Comparison of ENCODE assay signal across 33 cellular contexts in the genomic region with DNA sequence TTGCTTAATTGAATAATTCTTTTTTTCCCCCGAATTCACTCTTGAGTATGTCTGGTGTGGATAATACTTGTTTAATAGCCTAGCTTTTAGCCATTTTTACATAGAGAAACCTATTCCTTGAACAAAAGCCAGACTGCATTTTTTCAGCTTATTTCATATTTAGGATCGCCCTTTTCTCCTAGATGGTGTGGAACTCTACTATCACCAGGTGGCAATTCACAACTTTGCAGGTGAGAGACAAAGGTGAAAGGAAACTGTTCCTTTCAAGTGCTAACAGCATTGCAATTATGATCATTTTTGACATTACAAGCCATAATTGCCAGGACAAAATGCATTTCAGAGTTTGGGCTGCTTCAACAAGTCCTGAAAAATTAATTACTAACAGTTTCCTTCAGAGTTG. TPM values are rescaled to one million over a fixed set of nuclear protein-coding genes. Genes with fewer than 3 reads are reported as not detected.
DNase-seq lines count a peak whose midpoint lies in the region; ATAC-seq, FAIRE-seq and TF ChIP-seq lines count a peak whose summit lies in the region.
"Had no signal": no experiment of that assay in that cellular context is flagged by ENCODE, and none has a peak within 500 bp of the region (broad histone marks: within the 10 kb centered on the region; RNA-seq: fewer than 3 reads in every experiment).

No MANE protein-coding gene starts in this region.

- H4K91ac ChIP-seq in H1 (replicated peaks; ENCODE audit: insufficient read length, low read length) = no peak overlapping the region

- 39% methylated on average over 2 of the region's 2 CpGs for WGBS in SK-N-SH (ENCODE audit: low lambda C conversion rate)
- 80% methylated on average over 2 of the region's 2 CpGs; no CpG with 5 or more reads in 1 of the 2 experiments for WGBS in H1 (ENCODE audit: extremely low coverage in 1 of 2, insufficient coverage in 1 of 2, insufficient read length in 1 of 2, insufficient replicate concordance in 2 of 2, low coverage in 1 of 2, low lambda C conversion rate in 2 of 2, missing lambda C conversion rate in 1 of 2), 2 experiments
- 78 to 88% (median 83%) methylated on average over 2 of the region's 2 CpGs for WGBS in stomach, 5 donors

- H3F3A ChIP-seq in SK-N-SH (replicated peaks; ENCODE audit: insufficient read depth) = no peaks in the 10 kb centered on the region

- H3K9ac ChIP-seq in SK-N-SH (no peak overlapping the region), H1 (replicated peaks in 1 of 4; ENCODE audit: extremely low read depth in 1 of 4, low read depth in 3 of 4, low read length in 3 of 4) (no peak overlapping the region)

- no peak overlapping the region for H2BK12ac ChIP-seq in H1 (ENCODE audit: low read depth, low read length)

- H3K27me3 Mint-ChIP-seq in activated T-helper 2 cell treated with anti-CD3 and anti-CD28 coated beads, Interferon-gamma antibody, Interleukin-2, Interleukin-4, amounts not matched to agents 10 μg/mL and 5 μg/mL and 100 μg/mL, durations not matched to agents 14 hours and 24 hours and 36 hours (ENCODE audit: low read depth) = no peaks in the 10 kb centered on the region
- H3K27me3 Mint-ChIP-seq: activated CD4-positive, alpha-beta memory T cell treated with anti-CD3 and anti-CD28 coated beads, Interleukin-2, amount 10 ng/mL, durations not matched to agents 7 days and 5 days; type B pancreatic cell had no signal

- TF ChIP-seq POLR2A in H1 (IDR thresholded peaks at IDR 0.05; ENCODE audit: control extremely low read depth in 1 of 2, low read depth in 2 of 2, low read length in 2 of 2) = no peak
- TF ChIP-seq POLR2A in stomach (IDR thresholded peaks at IDR 0.05) = no peak

- no peak overlapping the region for H3K18ac ChIP-seq in H1 (ENCODE audit: extremely low read depth, low read length)

- DNase-seq in SK-N-SH (no peak), NCI-H2081 (lab: John Stamatoyannopoulos, UW) (peak; percentile 54 to 78), H1 (ENCODE audit: low read depth in 1 of 2, low spot score in 2 of 2) (no peak), anterior cingulate cortex (lab: John Stamatoyannopoulos, UW) (no peak), stomach (no peak)
- DNase-seq in activated T-helper 2 cell treated with anti-CD3 and anti-CD28 coated beads, Interferon-gamma antibody, Interleukin-2, Interleukin-4, amounts not matched to agents 10 μg/mL and 5 μg/mL and 100 μg/mL, durations not matched to agents 14 hours and 24 hours and 36 hours (ENCODE audit: low spot score) = no peak
- DNase-seq: ACHN; activated CD4-positive, alpha-beta memory T cell treated with anti-CD3 and anti-CD28 coated beads, Interleukin-2, amount 10 ng/mL, durations not matched to agents 7 days and 5 days; activated CD4-positive, CD25-positive, alpha-beta regulatory T cell treated with anti-CD3 and anti-CD28 coated beads, Interleukin-2, amount 50 U/mL, for 72 hours; aorta; cortex of kidney; DMS79; esophagus squamous epithelium; Kasumi-1; left colon; NCI-H1048; NCI-H526; right lobe of liver; RPMI8226; stimulated activated CD4-positive, alpha-beta T cell treated with anti-CD3 and anti-CD28 coated beads, Interleukin-4, amount 100 ng/mL, for 1 hour; substantia nigra had no signal

- TF ChIP-seq CTCF in SK-N-SH (IDR thresholded peaks at IDR 0.05) (no peak), H1 (IDR thresholded peaks at IDR 0.05; ENCODE audit: control extremely low read depth in 1 of 3, insufficient read depth in 1 of 3, low read depth in 1 of 3, low read length in 3 of 3) (peak in 1 of 3 experiments; percentile 36; a peak in 2 of 4 replicates), stomach (IDR thresholded peaks at IDR 0.05) (no peak)

- H4K5ac ChIP-seq in H1 (ENCODE audit: insufficient read length, low read depth, low read length) = no peak overlapping the region

- H3K79me2 ChIP-seq in SK-N-SH (ENCODE audit: insufficient read depth) (no peaks in the 10 kb centered on the region), H1 (ENCODE audit: control insufficient read depth in 1 of 2, insufficient read depth in 2 of 2, low read length in 2 of 2) (no peaks in the 10 kb centered on the region)

- H3K4me1 ChIP-seq in SK-N-SH (ENCODE audit: control insufficient read depth in 1 of 2, insufficient read depth in 2 of 2, low read depth in 1 of 2, low read length in 1 of 2) = no peaks in the 10 kb centered on the region
- no peaks in the 10 kb centered on the region; a peak in 1 of 7 replicates for H3K4me1 ChIP-seq in H1 (replicated peaks in 1 of 4; ENCODE audit: control insufficient read depth in 3 of 4, insufficient read depth in 4 of 4, low read length in 3 of 4)
- H3K4me1 ChIP-seq in stomach = peaks cover 0 to 20% (median 11%) of the 10 kb centered on the region in 4 donors
- H3K4me1 ChIP-seq: esophagus squamous epithelium had no signal

- FAIRE-seq in H1 (lab: Jason Lieb, UNC) = no peak
- FAIRE-seq: frontal cortex had no signal

- H2AFZ ChIP-seq in SK-N-SH (ENCODE audit: low read depth) = no peak overlapping the region
- peak overlapping the region; percentile 46; the same call in 1 of the 2 replicates for H2AFZ ChIP-seq in H1 (ENCODE audit: low read length)

- H3K4me3 Mint-ChIP-seq in activated T-helper 2 cell treated with anti-CD3 and anti-CD28 coated beads, Interferon-gamma antibody, Interleukin-2, Interleukin-4, amounts not matched to agents 10 μg/mL and 5 μg/mL and 100 μg/mL, durations not matched to agents 14 hours and 24 hours and 36 hours (ENCODE audit: low read depth) = no peak overlapping the region
- H3K4me3 Mint-ChIP-seq: activated CD4-positive, alpha-beta memory T cell treated with anti-CD3 and anti-CD28 coated beads, Interleukin-2, amount 10 ng/mL, durations not matched to agents 7 days and 5 days; activated naive CD8-positive, alpha-beta T cell; neural crest cell; stimulated activated effector memory CD8-positive, alpha-beta T cell treated with anti-CD3 and anti-CD28 coated beads, Interleukin-12 subunit alpha, Interleukin-12 subunit beta, amount 100 ng/mL, for 72 hours; type B pancreatic cell had no signal

- no peaks in the 10 kb centered on the region for H3K36me3 ChIP-seq in SK-N-SH (replicated peaks in 1 of 2; ENCODE audit: control insufficient read depth in 1 of 2, insufficient read depth in 2 of 2, low read length in 1 of 2)
- no peaks in the 10 kb centered on the region for H3K36me3 ChIP-seq in H1 (ENCODE audit: control insufficient read depth in 2 of 4, insufficient read depth in 4 of 4, low read length in 3 of 4)
- no peaks in the 10 kb centered on the region for H3K36me3 ChIP-seq in stomach
- H3K36me3 ChIP-seq: cardiac muscle cell, esophagus squamous epithelium, right lobe of liver had no signal

- H4K20me1 ChIP-seq in SK-N-SH (ENCODE audit: insufficient read depth) = no peaks in the 10 kb centered on the region
- no peaks in the 10 kb centered on the region for H4K20me1 ChIP-seq in H1 (replicated peaks in 1 of 2; ENCODE audit: control insufficient read depth in 1 of 2, insufficient read depth in 2 of 2, low read length in 2 of 2)

- CTCF ChIA-PET in SK-N-SH (lab: Yijun Ruan, JAX) = interaction anchor here (0.8 to 1.8 kb wide), 5 partner anchors 9 to 286 kb away, joined by 3 to 6 read pairs (median 5); no protein-coding TSS in a partner anchor
- CTCF ChIA-PET in H1 (lab: Charles Lee; ENCODE audit: partially characterized antibody) = interaction anchor here (0.7 to 8.1 kb wide), 17 partner anchors 9 to 691 kb away, joined by 3 to 46 read pairs (median 4); no protein-coding TSS in a partner anchor

- ATAC-seq in SK-N-SH treated with all-trans-retinoic acid at 6 μM for 48 hours (no peak), HG03039 (IDR thresholded peaks at IDR 0.05; ENCODE audit: unreplicated experiment) (no peak)
- ATAC-seq: left colon; right lobe of liver; stimulated activated effector memory CD8-positive, alpha-beta T cell treated with anti-CD3 and anti-CD28 coated beads, Interleukin-12 subunit alpha, Interleukin-12 subunit beta, amount 100 ng/mL, for 72 hours had no signal

- POLR2A ChIA-PET in SK-N-SH (lab: Yijun Ruan, JAX) (no interaction called here), H1 (lab: Charles Lee; ENCODE audit: partially characterized antibody) (no interaction called here)

- no peak overlapping the region for H4K8ac ChIP-seq in H1 (ENCODE audit: extremely low read depth, insufficient read depth, low read length)

- no peak overlapping the region for H3K4ac ChIP-seq in H1 (replicated peaks; ENCODE audit: insufficient read length, low read depth, low read length)

- no peak overlapping the region for H3K27ac Mint-ChIP-seq in activated T-helper 2 cell treated with anti-CD3 and anti-CD28 coated beads, Interferon-gamma antibody, Interleukin-2, Interleukin-4, amounts not matched to agents 10 μg/mL and 5 μg/mL and 100 μg/mL, durations not matched to agents 14 hours and 24 hours and 36 hours
- H3K27ac Mint-ChIP-seq: activated CD4-positive, alpha-beta memory T cell treated with anti-CD3 and anti-CD28 coated beads, Interleukin-2, amount 10 ng/mL, durations not matched to agents 7 days and 5 days; activated naive CD8-positive, alpha-beta T cell; stimulated activated effector memory CD8-positive, alpha-beta T cell treated with anti-CD3 and anti-CD28 coated beads, Interleukin-12 subunit alpha, Interleukin-12 subunit beta, amount 100 ng/mL, for 72 hours; type B pancreatic cell had no signal

- no peak overlapping the region for H3K23ac ChIP-seq in H1 (ENCODE audit: insufficient read length)

- no peak overlapping the region for H2BK20ac ChIP-seq in H1 (ENCODE audit: low read length)

- no peak overlapping the region for H2AK5ac ChIP-seq in H1 (ENCODE audit: low read depth, low read length)

- H3K4me2 ChIP-seq in SK-N-SH (no peak overlapping the region), H1 (ENCODE audit: insufficient read depth in 1 of 2, low read depth in 2 of 2, low read length in 2 of 2) (no peak overlapping the region)

- TF ChIP-seq RAD21 in SK-N-SH (IDR thresholded peaks at IDR 0.05; ENCODE audit: low read length) = peak; percentile 8; the same call in 1 of the 2 replicates
- TF ChIP-seq RAD21 in H1 (IDR thresholded peaks at IDR 0.05 in 1 of 2, conservative IDR thresholded peaks at IDR 0.05 in 1 of 2; ENCODE audit: low read depth in 2 of 2, low read length in 2 of 2) = peak; percentile 61 to 66

- no peaks in the 10 kb centered on the region for H3K79me1 ChIP-seq in H1 (ENCODE audit: low read depth, low read length)

- no peaks in the 10 kb centered on the region for H3K36me3 Mint-ChIP-seq in activated T-helper 2 cell treated with anti-CD3 and anti-CD28 coated beads, Interferon-gamma antibody, Interleukin-2, Interleukin-4, amounts not matched to agents 10 μg/mL and 5 μg/mL and 100 μg/mL, durations not matched to agents 14 hours and 24 hours and 36 hours (ENCODE audit: low read depth)
- H3K36me3 Mint-ChIP-seq: activated naive CD8-positive, alpha-beta T cell; stimulated activated effector memory CD8-positive, alpha-beta T cell treated with anti-CD3 and anti-CD28 coated beads, Interleukin-12 subunit alpha, Interleukin-12 subunit beta, amount 100 ng/mL, for 72 hours; type B pancreatic cell had no signal

- no peaks in the 10 kb centered on the region for H3K9me2 ChIP-seq in SK-N-SH

- H3K9me3 Mint-ChIP-seq in activated T-helper 2 cell treated with anti-CD3 and anti-CD28 coated beads, Interferon-gamma antibody, Interleukin-2, Interleukin-4, amounts not matched to agents 10 μg/mL and 5 μg/mL and 100 μg/mL, durations not matched to agents 14 hours and 24 hours and 36 hours = no peaks in the 10 kb centered on the region
- H3K9me3 Mint-ChIP-seq: neural crest cell, type B pancreatic cell had no signal

- no peaks in the 10 kb centered on the region for H3K4me1 Mint-ChIP-seq in activated T-helper 2 cell treated with anti-CD3 and anti-CD28 coated beads, Interferon-gamma antibody, Interleukin-2, Interleukin-4, amounts not matched to agents 10 μg/mL and 5 μg/mL and 100 μg/mL, durations not matched to agents 14 hours and 24 hours and 36 hours (ENCODE audit: low read depth)
- H3K4me1 Mint-ChIP-seq: activated CD4-positive, alpha-beta memory T cell treated with anti-CD3 and anti-CD28 coated beads, Interleukin-2, amount 10 ng/mL, durations not matched to agents 7 days and 5 days; stimulated activated effector memory CD8-positive, alpha-beta T cell treated with anti-CD3 and anti-CD28 coated beads, Interleukin-12 subunit alpha, Interleukin-12 subunit beta, amount 100 ng/mL, for 72 hours had no signal

- intact Hi-C loops in stomach (cut with DNase I; ENCODE audit: low total_unique reads) = no loop called here
- intact Hi-C loops in activated T-helper 2 cell treated with anti-CD3 and anti-CD28 coated beads, Interferon-gamma antibody, Interleukin-2, Interleukin-4, amounts not matched to agents 10 μg/mL and 5 μg/mL and 100 μg/mL, durations not matched to agents 14 hours and 24 hours and 36 hours (cut with micrococcal nuclease) = no loop called here

- H3K56ac ChIP-seq in H1 (replicated peaks; ENCODE audit: insufficient read length, low read depth, low read length) = no peak overlapping the region

- H3K27ac ChIP-seq in SK-N-SH (ENCODE audit: low read depth in 2 of 2, low read length in 1 of 2) = no peak overlapping the region
- no peak overlapping the region for H3K27ac ChIP-seq in H1 (ENCODE audit: low read depth, low read length)
- no peak overlapping the region for H3K27ac ChIP-seq in stomach
- H3K27ac ChIP-seq: cardiac muscle cell, esophagus squamous epithelium, HL-60, right lobe of liver had no signal

- TF ChIP-seq EP300 in SK-N-SH (IDR thresholded peaks at IDR 0.05; ENCODE audit: borderline replicate concordance in 1 of 2, low read depth in 1 of 2, low read length in 1 of 2) (no peak), H1 (IDR thresholded peaks at IDR 0.05; ENCODE audit: borderline replicate concordance in 1 of 2, low read depth in 2 of 2, low read length in 2 of 2) (no peak), stomach (IDR thresholded peaks at IDR 0.05) (no peak)

- H3K4me3 ChIP-seq in SK-N-SH (ENCODE audit: low read depth in 2 of 2, low read length in 1 of 2) (no peak overlapping the region), H1 (ENCODE audit: extremely low read depth in 1 of 4, insufficient read depth in 2 of 4, low read depth in 3 of 4, low read length in 4 of 4) (no peak overlapping the region), stomach (no peak overlapping the region)
- H3K4me3 ChIP-seq: cardiac muscle cell, esophagus squamous epithelium, right lobe of liver had no signal

- no peak overlapping the region for H2BK15ac ChIP-seq in H1 (ENCODE audit: low read length)

- H3K14ac ChIP-seq in H1 (ENCODE audit: insufficient read length) = no peak overlapping the region

- no peak overlapping the region for H2BK120ac ChIP-seq in H1 (replicated peaks; ENCODE audit: low read depth, low read length)

- H3K9me3 ChIP-seq in SK-N-SH (no peaks in the 10 kb centered on the region), H1 (ENCODE audit: insufficient read depth in 2 of 2, low read depth in 1 of 2, low read length in 1 of 2) (no peaks in the 10 kb centered on the region), stomach (no peaks in the 10 kb centered on the region)
- H3K9me3 ChIP-seq: esophagus squamous epithelium, right lobe of liver had no signal

- H2BK5ac ChIP-seq in H1 (ENCODE audit: low read depth, low read length) = no peak overlapping the region

- H3K27me3 ChIP-seq in SK-N-SH (ENCODE audit: insufficient read depth) (no peaks in the 10 kb centered on the region), H1 (replicated peaks in 1 of 4; ENCODE audit: control insufficient read depth in 3 of 4, extremely low read depth in 1 of 4, insufficient read depth in 3 of 4, low read length in 3 of 4) (no peaks in the 10 kb centered on the region), stomach (no peaks in the 10 kb centered on the region)
- H3K27me3 ChIP-seq: cardiac muscle cell, esophagus squamous epithelium, right lobe of liver had no signal

- no peaks in the 10 kb centered on the region for H3K23me2 ChIP-seq in H1 (ENCODE audit: low read depth, low read length)

RNA-seq across cellular contexts. Expression of a gene that starts 57.4 kb away (rescaled TPM):
- polyA plus RNA-seq in SK-N-SH (2012; rRNA removed) = 0.03 and 0.05 TPM in 2 replicates
- 0.01 and 0.03 TPM in 2 replicates for polyA plus RNA-seq in SK-N-SH (2012; cell fraction: cytosol; rRNA removed)
- polyA plus RNA-seq in SK-N-SH (2012; cell fraction: nucleus; rRNA removed) = 0.01 TPM in 1 of 2 replicates, not detected in the other
- 4.9 and 5.3 TPM in 2 replicates for total RNA-seq in H1 (2021; fragmentation: NEBNext Ultra II Directional; extraction: Animal tissue kit (Norgen Biotek cat#: 25700))
- polyA plus RNA-seq in H1 (2011; rRNA removed) = 3.2 and 4.7 TPM in 2 replicates
- polyA plus RNA-seq in H1 (2011; cell fraction: cytosol; rRNA removed) = 4.8 TPM
- 4.3 TPM for polyA plus RNA-seq in H1 (2011; cell fraction: nucleus; rRNA removed)
- 4.9 to 6.2 TPM (median 5.6 TPM) in 4 replicates for polyA plus RNA-seq in H1 (2012, experiment 1 of 2)
- 1.3 TPM for polyA plus RNA-seq in H1 (2012, experiment 2 of 2)
- 3.1 TPM for polyA plus RNA-seq in H1 (2013, experiment 1 of 2)
- 3.4 TPM for polyA plus RNA-seq in H1 (2013, experiment 2 of 2)
- 4.2 and 6.3 TPM in 2 replicates for polyA minus RNA-seq in H1 (2011; rRNA and poly(A)+ RNA removed)
- 12.8 TPM for polyA minus RNA-seq in H1 (2011; cell fraction: cytosol; rRNA and poly(A)+ RNA removed)
- polyA minus RNA-seq in H1 (2011; cell fraction: nucleus; rRNA and poly(A)+ RNA removed) = 7.8 TPM
- total RNA-seq in stomach = 10 to 100 TPM in 1 of 5 donors, 1 to 10 TPM in 2, under 1 TPM in 1, not detected in 1; 0.89 to 17.5 (median 6.1) TPM
- 1 to 10 TPM; 3.0 to 8.2 (median 8.0) TPM for polyA plus RNA-seq in stomach
- not detected in 2 replicates for total RNA-seq in activated T-helper 2 cell treated with anti-CD3 and anti-CD28 coated beads, Interferon-gamma antibody, Interleukin-2, Interleukin-4, amounts not matched to agents 10 μg/mL and 5 μg/mL and 100 μg/mL, durations not matched to agents 14 hours and 24 hours and 36 hours
- total RNA-seq: activated CD4-positive, alpha-beta memory T cell treated with anti-CD3 and anti-CD28 coated beads, Interleukin-2, amount 10 ng/mL, durations not matched to agents 7 days and 5 days; aorta; posterior vena cava; SK-MEL-5; T-helper 1 cell treated with Interleukin-12 subunit alpha and Interleukin-12 subunit beta and Interleukin-4 antibody, amounts not matched to agents 30 ng/mL and 1 ng/mL, for 36 hours had no signal
- polyA plus RNA-seq: cardiac muscle cell had no signal

Comparison
In these comparisons a context has a peak if more than half of its experiments do, and no peak if none do; other contexts are left out.
1. DNase-seq: peak in NCI-H2081 (2 of 2); none in SK-N-SH (single experiment), H1 (0 of 2), anterior cingulate cortex (0 of 58), stomach (single experiment) and activated T-helper 2 cell treated with anti-CD3 and anti-CD28 coated beads, Interferon-gamma antibody, Interleukin-2, Interleukin-4, amounts not matched to agents 10 μg/mL and 5 μg/mL and 100 μg/mL, durations not matched to agents 14 hours and 24 hours and 36 hours (single experiment).